13 cellular contexts compared by ENCODE assay signal in the genomic region with DNA sequence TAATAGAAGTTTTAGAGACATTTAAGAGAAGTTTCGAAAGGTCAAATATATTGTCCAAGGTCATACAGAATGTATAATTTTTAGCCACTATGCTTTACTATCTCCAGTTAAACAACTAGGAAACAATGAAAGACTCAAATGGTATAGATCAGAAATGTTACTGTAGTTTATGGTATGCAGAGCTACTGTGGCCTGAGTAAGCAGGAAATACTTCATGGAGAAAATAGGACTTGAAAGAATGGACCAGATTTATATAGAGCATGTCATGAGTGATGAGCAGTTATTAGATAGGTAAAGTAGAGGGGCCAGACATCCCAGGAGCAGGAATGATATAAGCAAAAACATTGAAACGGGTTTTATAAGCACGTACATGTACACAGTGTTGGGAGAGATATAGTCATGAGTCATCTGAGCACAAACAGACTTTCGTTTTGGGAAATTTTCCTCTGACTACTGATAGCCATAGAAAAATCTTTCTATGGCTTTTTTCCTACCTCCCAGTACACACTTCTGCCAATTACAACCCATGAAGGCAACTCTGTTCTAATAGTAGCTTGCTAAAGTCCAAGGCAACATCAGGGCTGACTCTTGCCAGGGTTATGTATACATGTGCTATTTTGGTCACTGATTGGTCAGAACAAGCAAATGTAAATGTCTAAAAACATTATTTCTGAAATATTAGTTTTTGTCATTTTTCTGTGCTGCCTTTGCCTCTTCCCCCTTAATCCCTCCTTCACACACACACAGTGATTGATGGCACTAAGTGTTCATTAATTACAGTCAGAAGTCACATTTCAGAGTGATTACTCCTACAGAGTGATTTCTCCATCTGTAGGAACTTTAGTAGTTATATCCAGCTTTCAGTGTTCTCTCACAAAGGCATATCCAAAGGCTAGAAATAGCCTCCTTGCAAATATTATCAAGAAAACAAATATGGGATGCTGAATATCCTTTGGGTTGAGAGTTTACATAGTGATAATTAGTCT.
DNase-seq lines count a peak whose midpoint lies in the region; ATAC-seq, FAIRE-seq and TF ChIP-seq lines count a peak whose summit lies in the region.
"Had no signal": no experiment of that assay in that cellular context is flagged by ENCODE, and none has a peak within 500 bp of the region (broad histone marks: within the 10 kb centered on the region; RNA-seq: fewer than 3 reads in every experiment).

No MANE protein-coding gene starts in this region.

- H3K27me3 ChIP-seq in SJSA1 (replicated peaks): no peaks in the 10 kb centered on the region
- H3K27me3 ChIP-seq in transverse colon: no peaks in the 10 kb centered on the region
- H3K27me3 ChIP-seq: MG63, suprapubic skin had no signal

- H3K4me3 ChIP-seq in SJSA1 (no peak overlapping the region), transverse colon (no peak overlapping the region)
- H3K4me3 ChIP-seq: MG63, suprapubic skin had no signal

- TF ChIP-seq EP300 in transverse colon (IDR thresholded peaks at IDR 0.05; ENCODE audit: low read depth): no peak

- H3K9me3 ChIP-seq in SJSA1 (replicated peaks) (no peaks in the 10 kb centered on the region), transverse colon (no peaks in the 10 kb centered on the region)
- H3K9me3 ChIP-seq: MG63, suprapubic skin had no signal

- intact Hi-C loops in transverse colon (cut with DNase I; ENCODE audit: low total_unique reads): no loop called here

- TF ChIP-seq CTCF in omental fat pad (IDR thresholded peaks at IDR 0.05) (no peak), transverse colon (IDR thresholded peaks at IDR 0.05) (no peak)

- no peak for TF ChIP-seq POLR2A in transverse colon (IDR thresholded peaks at IDR 0.05)

- ATAC-seq in omental fat pad (ENCODE audit: low FRiP score) (peak; percentile 48), HG03108 (IDR thresholded peaks at IDR 0.05; ENCODE audit: unreplicated experiment) (no peak)

- H3K4me1 ChIP-seq in SJSA1 (replicated peaks) (peaks cover 26% of the 10 kb centered on the region), transverse colon (no peaks in the 10 kb centered on the region)
- H3K4me1 ChIP-seq: suprapubic skin had no signal

- WGBS in transverse colon (ENCODE audit: low coverage in 1 of 2), 2 donors: 50 to 100% methylated on average over 1 to 4 of the region's 4 CpGs

- H3K27ac ChIP-seq in SJSA1: peak overlapping the region; percentile 54
- H3K27ac ChIP-seq in transverse colon: no peak overlapping the region
- H3K27ac ChIP-seq: HL-60, suprapubic skin had no signal

- DNase-seq in ELR (ENCODE audit: low read depth) (peak; percentile 49), SJSA1 (ENCODE audit: low read depth in 1 of 2, low spot score in 2 of 2) (peak in 1 of 2 experiments; percentile 31), fibroblast of gingiva (ENCODE audit: low read depth) (peak; percentile 4), omental fat pad (ENCODE audit: low spot score) (no peak), transverse colon (no peak), GM19239 (ENCODE audit: insufficient read length, low spot score) (no peak)
- DNase-seq in stimulated activated CD4-positive, alpha-beta T cell treated with anti-CD3 and anti-CD28 coated beads, Interleukin-4, amount 100 ng/mL, for 1 hour: no peak
- DNase-seq: activated CD4-positive, alpha-beta T cell treated with anti-CD3 and anti-CD28 coated beads for 4 hours; activated T-cell treated with anti-CD3 and anti-CD28 coated beads, Interleukin-2, amount 50 U/mL, for 48 hours; MG63 had no signal

- no peaks in the 10 kb centered on the region for H3K36me3 ChIP-seq in SJSA1
- no peaks in the 10 kb centered on the region for H3K36me3 ChIP-seq in transverse colon
- H3K36me3 ChIP-seq: MG63, suprapubic skin had no signal

- in situ Hi-C loops in transverse colon (cut with MboI; ENCODE audit: low pct_ligation_motif_present in 1 of 4, low pct_unique_long_range_greater_than_20kb in 1 of 4, low sequenced_read_pairs in 3 of 4): no loop called here

- no peak for FAIRE-seq in GM19239 (lab: Jason Lieb, UNC)

Comparison
In these comparisons a context has a peak if more than half of its experiments do, and no peak if none do; other contexts are left out.
1. DNase-seq: peak in ELR (single experiment) and fibroblast of gingiva (single experiment); none in omental fat pad (single experiment), transverse colon (single experiment), stimulated activated CD4-positive, alpha-beta T cell treated with anti-CD3 and anti-CD28 coated beads, Interleukin-4, amount 100 ng/mL, for 1 hour (single experiment) and GM19239 (single experiment).